In the genomic region with DNA sequence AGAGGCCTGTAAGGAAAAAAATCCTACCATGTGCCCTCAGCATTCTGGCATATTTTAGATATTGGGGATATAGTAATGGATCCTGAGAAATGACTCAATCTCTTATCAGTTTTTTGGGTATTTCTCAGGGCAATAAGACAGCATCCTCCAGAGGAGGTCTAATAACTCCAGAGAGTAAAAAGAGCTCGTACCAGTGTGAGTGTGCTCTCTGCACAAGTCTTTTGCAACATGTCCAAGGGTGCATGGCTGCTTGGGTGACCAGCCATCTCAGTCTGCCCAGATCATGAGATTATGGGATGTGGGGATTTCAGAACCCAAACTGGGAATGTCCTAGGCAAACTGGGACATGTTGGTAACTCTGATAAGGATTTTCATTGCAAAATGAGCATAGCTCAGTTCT, we compare ENCODE assay signal across 22 cellular contexts. TPM values are rescaled to one million over a fixed set of nuclear protein-coding genes. Genes with fewer than 3 reads are reported as not detected.
DNase-seq lines count a peak whose midpoint lies in the region; ATAC-seq and TF ChIP-seq lines count a peak whose summit lies in the region.
"Had no signal": no experiment of that assay in that cellular context is flagged by ENCODE, and none has a peak within 500 bp of the region (broad histone marks: within the 10 kb centered on the region; RNA-seq: fewer than 3 reads in every experiment).

No MANE protein-coding gene starts in this region.

- H3K36me3 Mint-ChIP-seq in naive thymus-derived CD4-positive, alpha-beta T cell = no peaks in the 10 kb centered on the region
- H3K36me3 Mint-ChIP-seq: CD4-positive, alpha-beta memory T cell; IgD-negative memory B cell had no signal

- H3K4me2 ChIP-seq in mammary epithelial cell (ENCODE audit: insufficient read depth, low read depth, low read length) (no peak overlapping the region), smooth muscle cell (peak overlapping the region; percentile 36)
- H3K4me2 ChIP-seq: BLaER1 had no signal

- no peaks in the 10 kb centered on the region for H3K27me3 Mint-ChIP-seq in naive thymus-derived CD4-positive, alpha-beta T cell
- H3K27me3 Mint-ChIP-seq: CD4-positive, alpha-beta memory T cell; IgD-negative memory B cell had no signal

- intact Hi-C loops in mammary epithelial cell (cut with micrococcal nuclease) = no loop called here
- intact Hi-C loops in breast epithelium (cut with DNase I; ENCODE audit: low total_unique reads) = no loop called here
- intact Hi-C loops in naive thymus-derived CD4-positive, alpha-beta T cell (cut with micrococcal nuclease) = no loop called here

- no peak for TF ChIP-seq POLR2A in breast epithelium (IDR thresholded peaks at IDR 0.05)

- WGBS in mammary epithelial cell (ENCODE audit: low coverage, missing lambda C conversion rate) = 100% methylated on average over 1 of the region's 1 CpG
- WGBS in smooth muscle cell (ENCODE audit: low lambda C conversion rate) = 41% methylated on average over 1 of the region's 1 CpG

- H3K27ac Mint-ChIP-seq in naive thymus-derived CD4-positive, alpha-beta T cell = no peak overlapping the region
- H3K27ac Mint-ChIP-seq: CD14-positive monocyte; CD4-positive, alpha-beta memory T cell; IgD-negative memory B cell had no signal

- H3K79me2 ChIP-seq in mammary epithelial cell (ENCODE audit: insufficient read depth, low read length) = no peaks in the 10 kb centered on the region
- H3K79me2 ChIP-seq in smooth muscle cell (ENCODE audit: low read depth) = no peaks in the 10 kb centered on the region

- no TSS peak for BruUV-seq in mammary epithelial cell (replicated peaks; lab: Mats Ljungman, UMichigan)

- H3K4me3 Mint-ChIP-seq in naive thymus-derived CD4-positive, alpha-beta T cell = no peak overlapping the region
- H3K4me3 Mint-ChIP-seq: CD14-positive monocyte; CD4-positive, alpha-beta memory T cell; IgD-negative memory B cell had no signal

- no peaks in the 10 kb centered on the region for H3K9me3 Mint-ChIP-seq in naive thymus-derived CD4-positive, alpha-beta T cell
- H3K9me3 Mint-ChIP-seq: CD14-positive monocyte; CD4-positive, alpha-beta memory T cell; IgD-negative memory B cell had no signal

- CTCF ChIA-PET in mammary epithelial cell (lab: Charles Lee; ENCODE audit: low non-redundant PET) = no interaction called here
- CTCF ChIA-PET in naive thymus-derived CD4-positive, alpha-beta T cell (lab: Charles Lee) = no interaction called here

- H2AFZ ChIP-seq in mammary epithelial cell (ENCODE audit: low read depth, low read length) (no peak overlapping the region), smooth muscle cell (ENCODE audit: low read depth) (no peak overlapping the region)

- no peaks in the 10 kb centered on the region for H3K4me1 Mint-ChIP-seq in naive thymus-derived CD4-positive, alpha-beta T cell
- H3K4me1 Mint-ChIP-seq: CD14-positive monocyte; CD4-positive, alpha-beta memory T cell; IgD-negative memory B cell had no signal

- POLR2A ChIA-PET in naive thymus-derived CD4-positive, alpha-beta T cell (lab: Charles Lee) = no interaction called here

- DNase-seq in mammary epithelial cell (peak; percentile 35), breast epithelium (ENCODE audit: low spot score in 2 of 2) (no peak), fibroblast of the aortic adventitia (ENCODE audit: low read depth) (peak; percentile 41), smooth muscle cell (lab: John Stamatoyannopoulos, UW; ENCODE audit: unreplicated experiment) (no peak), DMS153 (lab: John Stamatoyannopoulos, UW) (no peak)
- DNase-seq in naive thymus-derived CD4-positive, alpha-beta T cell = no peak
- DNase-seq: 8988T; Calu3; CD4-positive, alpha-beta memory T cell; DMS53; DND-41; EL had no signal

- H4K20me1 ChIP-seq in mammary epithelial cell (ENCODE audit: insufficient read depth, low read length) = no peaks in the 10 kb centered on the region
- H4K20me1 ChIP-seq in smooth muscle cell (ENCODE audit: low read depth) = no peaks in the 10 kb centered on the region
- H4K20me1 ChIP-seq: BLaER1 had no signal

- H3K4me3 ChIP-seq in mammary epithelial cell (replicated peaks in 1 of 3; ENCODE audit: insufficient read depth in 1 of 3, low read depth in 2 of 3, low read length in 3 of 3) (no peak overlapping the region), breast epithelium (no peak overlapping the region), fibroblast of the aortic adventitia (ENCODE audit: low read depth, low read length) (no peak overlapping the region), smooth muscle cell (no peak overlapping the region)
- H3K4me3 ChIP-seq in naive thymus-derived CD4-positive, alpha-beta T cell (ENCODE audit: low read length) = no peak overlapping the region
- H3K4me3 ChIP-seq: BLaER1, GM12878, HAP-1 had no signal

- H3K27ac ChIP-seq in mammary epithelial cell (ENCODE audit: insufficient read depth, low read depth, low read length) (no peak overlapping the region), breast epithelium (no peak overlapping the region), smooth muscle cell (ENCODE audit: low read depth) (peak overlapping the region; percentile 42)
- H3K27ac ChIP-seq in naive thymus-derived CD4-positive, alpha-beta T cell (ENCODE audit: low read depth, low read length) = no peak overlapping the region
- H3K27ac ChIP-seq: BLaER1 had no signal

- H3K27me3 ChIP-seq in mammary epithelial cell (ENCODE audit: insufficient read depth, low read length) (no peaks in the 10 kb centered on the region), breast epithelium (no peaks in the 10 kb centered on the region), smooth muscle cell (ENCODE audit: low read depth) (no peaks in the 10 kb centered on the region)
- H3K27me3 ChIP-seq in naive thymus-derived CD4-positive, alpha-beta T cell (ENCODE audit: control insufficient read depth in 2 of 2, insufficient read depth in 2 of 2, low read length in 2 of 2) = no peaks in the 10 kb centered on the region
- H3K27me3 ChIP-seq: BLaER1 had no signal

- peaks cover 32% of the 10 kb centered on the region for H3F3A ChIP-seq in smooth muscle cell (ENCODE audit: low read depth)

- in situ Hi-C loops in mammary epithelial cell (cut with MboI; ENCODE audit: low sequenced_read_pairs in 2 of 2) = no loop called here

- H3K36me3 ChIP-seq in mammary epithelial cell (ENCODE audit: insufficient read depth, low read length) (no peaks in the 10 kb centered on the region), breast epithelium (no peaks in the 10 kb centered on the region), smooth muscle cell (ENCODE audit: low read depth) (no peaks in the 10 kb centered on the region)
- no peaks in the 10 kb centered on the region for H3K36me3 ChIP-seq in naive thymus-derived CD4-positive, alpha-beta T cell (ENCODE audit: control insufficient read depth in 2 of 3, insufficient read depth in 3 of 3, low read length in 3 of 3)
- H3K36me3 ChIP-seq: BLaER1, HAP-1 had no signal

- H3K9ac ChIP-seq in mammary epithelial cell (ENCODE audit: insufficient read depth, low read length) = no peak overlapping the region
- H3K9ac ChIP-seq in smooth muscle cell (ENCODE audit: low read depth) = no peak overlapping the region
- H3K9ac ChIP-seq: BLaER1 had no signal

- no peaks in the 10 kb centered on the region for H3K9me3 ChIP-seq in mammary epithelial cell (replicated peaks; ENCODE audit: insufficient read depth, low read length)
- H3K9me3 ChIP-seq in breast epithelium = no peaks in the 10 kb centered on the region
- no peaks in the 10 kb centered on the region for H3K9me3 ChIP-seq in smooth muscle cell (replicated peaks; ENCODE audit: low read depth)
- no peaks in the 10 kb centered on the region for H3K9me3 ChIP-seq in naive thymus-derived CD4-positive, alpha-beta T cell (ENCODE audit: control insufficient read depth in 2 of 3, low read length in 3 of 3)
- H3K9me3 ChIP-seq: BLaER1, HAP-1 had no signal

- no peak for ATAC-seq in naive thymus-derived CD4-positive, alpha-beta T cell
- ATAC-seq in HG02981 (IDR thresholded peaks at IDR 0.05; ENCODE audit: unreplicated experiment) = no peak
- ATAC-seq: GM12878 had no signal

- TF ChIP-seq CTCF in mammary epithelial cell (conservative IDR thresholded peaks at IDR 0.05 in 1 of 2, IDR thresholded peaks at IDR 0.05 in 1 of 2; ENCODE audit: extremely low read depth in 1 of 2, insufficient read depth in 1 of 2, low read depth in 1 of 2, low read length in 2 of 2) = no peak
- no peak for TF ChIP-seq CTCF in breast epithelium (IDR thresholded peaks at IDR 0.05)
- TF ChIP-seq CTCF in fibroblast of the aortic adventitia (IDR thresholded peaks at IDR 0.05; ENCODE audit: insufficient read depth, low read length) = no peak
- TF ChIP-seq CTCF in smooth muscle cell (IDR thresholded peaks at IDR 0.05; ENCODE audit: borderline replicate concordance, insufficient read depth, poor library complexity, severe bottlenecking) = no peak

- dilution Hi-C loops in mammary epithelial cell (cut with HindIII; ENCODE audit: low sequenced_read_pairs) = no loop called here

- no peaks in the 10 kb centered on the region for H3K4me1 ChIP-seq in mammary epithelial cell (ENCODE audit: insufficient read depth, low read length)
- H3K4me1 ChIP-seq in breast epithelium = no peaks in the 10 kb centered on the region
- H3K4me1 ChIP-seq in smooth muscle cell (ENCODE audit: low read depth) = no peaks in the 10 kb centered on the region
- no peaks in the 10 kb centered on the region for H3K4me1 ChIP-seq in naive thymus-derived CD4-positive, alpha-beta T cell (ENCODE audit: control insufficient read depth in 2 of 2, insufficient read depth in 2 of 2, low read length in 2 of 2)
- H3K4me1 ChIP-seq: HAP-1 had no signal

RNA-seq across cellular contexts. Expression of a gene that starts 15.3 kb away (rescaled TPM):
- total RNA-seq in mammary epithelial cell = under 1 TPM in 1 of 2 donors, not detected in 1; 0.17 TPM
- not detected for polyA plus RNA-seq in mammary epithelial cell
- polyA minus RNA-seq in mammary epithelial cell = not detected
- total RNA-seq in breast epithelium = 1 to 10 TPM; 3.9 to 6.3 (median 6.2) TPM
- total RNA-seq in fibroblast of the aortic adventitia (ENCODE audit: low replicate concordance) = 14.6 and 65.8 TPM in 2 replicates
- total RNA-seq in smooth muscle cell = 17.0 and 42.9 TPM in 2 replicates
- 9.1 and 30.0 TPM in 2 replicates for polyA plus RNA-seq in smooth muscle cell
- not detected for total RNA-seq in naive thymus-derived CD4-positive, alpha-beta T cell
- polyA plus RNA-seq in naive thymus-derived CD4-positive, alpha-beta T cell = not detected
- total RNA-seq: Calu3; CD4-positive, alpha-beta memory T cell; G401; GM12878; H1 had no signal
- polyA plus RNA-seq: CD14-positive monocyte; CD4-positive, alpha-beta memory T cell; H1; IgD-negative memory B cell had no signal

RNA-seq across cellular contexts. Expression of a gene that starts 42.8 kb away (rescaled TPM):
- total RNA-seq in mammary epithelial cell (not detected), breast epithelium (10 to 100 TPM; 12.8 to 39.2 (median 30.0) TPM), fibroblast of the aortic adventitia (ENCODE audit: low replicate concordance) (0.33 and 16.1 TPM in 2 replicates), smooth muscle cell (not detected in 2 replicates)
- polyA plus RNA-seq in mammary epithelial cell (not detected), smooth muscle cell (0.17 TPM in 1 of 2 replicates, not detected in the other)
- polyA minus RNA-seq in mammary epithelial cell = not detected
- total RNA-seq in naive thymus-derived CD4-positive, alpha-beta T cell = not detected
- polyA plus RNA-seq in naive thymus-derived CD4-positive, alpha-beta T cell = not detected
- total RNA-seq: A673; CD4-positive, alpha-beta memory T cell; G401; GM12878; H1 had no signal
- polyA plus RNA-seq: AG04450, CD14-positive monocyte, H1, IgD-negative memory B cell had no signal

Comparison
In these comparisons a context has a peak if more than half of its experiments do, and no peak if none do; other contexts are left out.
1. DNase-seq: peak in mammary epithelial cell (single experiment) and fibroblast of the aortic adventitia (single experiment); none in breast epithelium (0 of 2), smooth muscle cell (single experiment), naive thymus-derived CD4-positive, alpha-beta T cell (0 of 9) and DMS153 (single experiment).
2. RNA of a gene that starts 15.3 kb away (total RNA-seq): 14.6 to 65.8 TPM in fibroblast of the aortic adventitia, 17.0 to 42.9 TPM in smooth muscle cell and 3.9 to 6.3 TPM in breast epithelium; 0.17 TPM in mammary epithelial cell and not detected in naive thymus-derived CD4-positive, alpha-beta T cell; every median in the first group is over 4 times any median in the second.